ENCODE assay signal across 8 cellular contexts in genomic region chr6:20092071-20092566, GRCh38.
DNase-seq lines count a peak whose midpoint lies in the region; ATAC-seq, FAIRE-seq and TF ChIP-seq lines count a peak whose summit lies in the region.

No MANE protein-coding gene starts in this region.

- TF ChIP-seq EP300 in neural cell (conservative IDR thresholded peaks at IDR 0.05; ENCODE audit: poor library complexity, severe bottlenecking) = peak; percentile 87

- H3K9me3 ChIP-seq in Karpas-422 (ENCODE audit: low read length) (no peaks in the 10 kb centered on the region), neural cell (ENCODE audit: low read length) (no peaks in the 10 kb centered on the region)

- no peaks in the 10 kb centered on the region for H4K20me1 ChIP-seq in Karpas-422 (ENCODE audit: insufficient read depth, low read depth, low read length)
- H4K20me1 ChIP-seq in neural cell (ENCODE audit: insufficient read depth) = no peaks in the 10 kb centered on the region

- FAIRE-seq in GM12892 (lab: Jason Lieb, UNC) (peak; percentile 87), RCC 7860 (lab: Jason Lieb, UNC) (peak; percentile 67)

- H3K36me3 ChIP-seq in Karpas-422 (ENCODE audit: insufficient read depth, low read length) (no peaks in the 10 kb centered on the region), neural cell (ENCODE audit: insufficient read depth, low read length) (no peaks in the 10 kb centered on the region)

- H3F3A ChIP-seq in neural cell (ENCODE audit: insufficient read depth, low read length, poor library complexity, severe bottlenecking) = no peaks in the 10 kb centered on the region

- H3K4me3 ChIP-seq in AG10803 (ENCODE audit: low read length) (no peak overlapping the region), Karpas-422 (ENCODE audit: low read length) (no peak overlapping the region), neural cell (ENCODE audit: low read length) (peak overlapping the region; percentile 4)

- no peak for ATAC-seq in HG02970 (IDR thresholded peaks at IDR 0.05; ENCODE audit: low FRiP score, unreplicated experiment)

- H2AFZ ChIP-seq in Karpas-422 (ENCODE audit: low read length) (no peak overlapping the region), neural cell (ENCODE audit: low read depth, low read length) (no peak overlapping the region)

- no peaks in the 10 kb centered on the region for H3K27me3 ChIP-seq in Karpas-422 (ENCODE audit: low read length)
- no peaks in the 10 kb centered on the region for H3K27me3 ChIP-seq in neural cell (ENCODE audit: insufficient read depth, low read depth, low read length)

- TF ChIP-seq POLR2A in GM12892 (IDR thresholded peaks at IDR 0.05; ENCODE audit: low read depth, low read length) = no peak
- TF ChIP-seq POLR2A in erythroblast (IDR thresholded peaks at IDR 0.05; ENCODE audit: low read length) = no peak

- H3K9me2 ChIP-seq in Karpas-422 (replicated peaks; ENCODE audit: insufficient read depth, low read length) (no peaks in the 10 kb centered on the region), neural cell (ENCODE audit: insufficient read depth, low read length) (no peaks in the 10 kb centered on the region)

- H3K27ac ChIP-seq in Karpas-422 (ENCODE audit: low read length) (no peak overlapping the region), neural cell (ENCODE audit: low read length) (no peak overlapping the region)

- H3K9ac ChIP-seq in Karpas-422 (ENCODE audit: low read length) (no peak overlapping the region), neural cell (ENCODE audit: low read length) (no peak overlapping the region)

- TF ChIP-seq RAD21 in neural cell (conservative IDR thresholded peaks at IDR 0.05) = peak; percentile 84

- TF ChIP-seq CTCF in AG10803 (conservative IDR thresholded peaks at IDR 0.05; ENCODE audit: low read length) = peak; percentile 72
- TF ChIP-seq CTCF in neural cell (IDR thresholded peaks at IDR 0.05; ENCODE audit: poor library complexity, severe bottlenecking) = peak; percentile 93

- H3K4me1 ChIP-seq in Karpas-422 (ENCODE audit: low read length) = no peaks in the 10 kb centered on the region

- DNase-seq in AG10803 (ENCODE audit: low read depth) (peak; percentile 58), GM12892 (ENCODE audit: insufficient read length) (no peak), Karpas-422 (peak; percentile 71), RCC 7860 (ENCODE audit: low spot score) (peak; percentile 29), erythroblast (lab: John Stamatoyannopoulos, UW) (peak; percentile 61 to 72), OCI-M2 (lab: John Stamatoyannopoulos, UW; ENCODE audit: unreplicated experiment) (no peak)

- no peak overlapping the region for H3K4me2 ChIP-seq in Karpas-422 (ENCODE audit: low read depth, low read length, poor library complexity, severe bottlenecking)
- H3K4me2 ChIP-seq in neural cell (ENCODE audit: low read length) = peak overlapping the region; percentile 54

- H3K79me2 ChIP-seq in Karpas-422 (ENCODE audit: low read length) (no peaks in the 10 kb centered on the region), neural cell (replicated peaks; ENCODE audit: insufficient read depth, low read length) (no peaks in the 10 kb centered on the region)

TF ChIP-seq in neural cell, 6 proteins besides CTCF, POLR2A, EP300 and RAD21:
- TF ChIP-seq MXI1 (conservative IDR thresholded peaks at IDR 0.05; ENCODE audit: poor library complexity, severe bottlenecking) (no peak), SMC3 (conservative IDR thresholded peaks at IDR 0.05; ENCODE audit: poor library complexity) (peak; percentile 82), POLR2AphosphoS5 (IDR thresholded peaks at IDR 0.05) (peak; percentile 48)

Comparison
In these comparisons a context has a peak if more than half of its experiments do, and no peak if none do; other contexts are left out.
1. DNase-seq: peak in AG10803 (single experiment), Karpas-422 (single experiment), RCC 7860 (single experiment) and erythroblast (2 of 2); none in GM12892 (single experiment) and OCI-M2 (single experiment).